9 cellular contexts compared by ENCODE assay signal in genomic region chr13:69565334-69565733, GRCh38.
A peak's percentile ranks its signal among the peaks of the same experiment; 100 is the strongest.
DNase-seq lines count a peak whose midpoint lies in the region; ATAC-seq and TF ChIP-seq lines count a peak whose summit lies in the region.
"Had no signal": no experiment of that assay in that cellular context is flagged by ENCODE, and none has a peak within 500 bp of the region (broad histone marks: within the 10 kb centered on the region; RNA-seq: fewer than 3 reads in every experiment).

No MANE protein-coding gene starts in this region.

- H3K27ac ChIP-seq in A673 (ENCODE audit: low read depth, low read length, poor library complexity, severe bottlenecking) = no peak overlapping the region
- H3K27ac ChIP-seq in WERI-Rb-1 = no peak overlapping the region
- H3K27ac ChIP-seq: adrenal gland had no signal

- no peak overlapping the region for H3K27ac Mint-ChIP-seq in stimulated activated memory B cell treated with anti-CD40 and anti-IgM and Interleukin-4, amounts not matched to agents 10 μg/mL and 1 μg/mL and 100 μg/mL, for 72 hours

- TF ChIP-seq CTCF in A673 (conservative IDR thresholded peaks at IDR 0.05; ENCODE audit: low read depth, low read length) = peak; percentile 54
- TF ChIP-seq CTCF in WERI-Rb-1 (IDR thresholded peaks at IDR 0.05; ENCODE audit: low read depth, low read length) = peak; percentile 23; the same call in 1 of the 2 replicates

- no peaks in the 10 kb centered on the region for H3K27me3 Mint-ChIP-seq in stimulated activated memory B cell treated with anti-CD40 and anti-IgM and Interleukin-4, amounts not matched to agents 10 μg/mL and 1 μg/mL and 100 μg/mL, for 72 hours

- ATAC-seq in GM19351 (IDR thresholded peaks at IDR 0.05; ENCODE audit: unreplicated experiment) (peak; percentile 63), HG03575 (IDR thresholded peaks at IDR 0.05; ENCODE audit: extremely low read depth, insufficient number of reproducible peaks, low FRiP score, unreplicated experiment) (peak; percentile 78), Right ventricle myocardium inferior (no peak), HG02678 (IDR thresholded peaks at IDR 0.05; ENCODE audit: unreplicated experiment) (no peak)
- peak; percentile 41 for ATAC-seq in stimulated activated memory B cell treated with anti-CD40 and anti-IgM and Interleukin-4, amounts not matched to agents 10 μg/mL and 1 μg/mL and 100 μg/mL, for 72 hours

- no peak overlapping the region for H3K4me3 Mint-ChIP-seq in stimulated activated memory B cell treated with anti-CD40 and anti-IgM and Interleukin-4, amounts not matched to agents 10 μg/mL and 1 μg/mL and 100 μg/mL, for 72 hours

- no peaks in the 10 kb centered on the region for H3K4me1 Mint-ChIP-seq in stimulated activated memory B cell treated with anti-CD40 and anti-IgM and Interleukin-4, amounts not matched to agents 10 μg/mL and 1 μg/mL and 100 μg/mL, for 72 hours

- H3K4me3 ChIP-seq in A673 (ENCODE audit: low read depth, low read length, poor library complexity, severe bottlenecking) (no peak overlapping the region), WERI-Rb-1 (ENCODE audit: low read depth, low read length) (no peak overlapping the region)
- H3K4me3 ChIP-seq: adrenal gland had no signal

- H3K4me1 ChIP-seq in A673 (ENCODE audit: insufficient read depth, low read length, poor library complexity, severe bottlenecking) = no peaks in the 10 kb centered on the region
- H3K4me1 ChIP-seq: adrenal gland had no signal

- POLR2A ChIA-PET in A673 (lab: Charles Lee; ENCODE audit: low non-redundant PET) = no interaction called here

- no TSS peak for BruUV-seq in A673 (replicated peaks; lab: Mats Ljungman, UMichigan)

- H3K9me3 Mint-ChIP-seq in stimulated activated memory B cell treated with anti-CD40 and anti-IgM and Interleukin-4, amounts not matched to agents 10 μg/mL and 1 μg/mL and 100 μg/mL, for 72 hours = peaks cover 3% of the 10 kb centered on the region

- CTCF ChIA-PET in A673 (lab: Charles Lee) = no interaction called here

- H3K36me3 ChIP-seq in A673 (ENCODE audit: insufficient read depth, low read length, poor library complexity, severe bottlenecking) (no peaks in the 10 kb centered on the region), WERI-Rb-1 (no peaks in the 10 kb centered on the region)
- H3K36me3 ChIP-seq: adrenal gland had no signal

- intact Hi-C loops in A673 (cut with micrococcal nuclease; ENCODE audit: unreplicated experiment) (no loop called here), Right ventricle myocardium inferior (cut with DNase I) (no loop called here)

- H3K9me3 ChIP-seq in A673 (ENCODE audit: low read depth, low read length, poor library complexity, severe bottlenecking) = no peaks in the 10 kb centered on the region
- no peaks in the 10 kb centered on the region for H3K9me3 ChIP-seq in WERI-Rb-1 (ENCODE audit: severe bottlenecking)
- H3K9me3 ChIP-seq: adrenal gland had no signal

- no peaks in the 10 kb centered on the region for H3K36me3 Mint-ChIP-seq in stimulated activated memory B cell treated with anti-CD40 and anti-IgM and Interleukin-4, amounts not matched to agents 10 μg/mL and 1 μg/mL and 100 μg/mL, for 72 hours

- peak; percentile 43 for DNase-seq in A673 (ENCODE audit: low spot score)
- peak; percentile 10 for DNase-seq in WERI-Rb-1
- no peak for DNase-seq in Right ventricle myocardium inferior (ENCODE audit: missing footprints)
- DNase-seq in NCI-H1092 (lab: John Stamatoyannopoulos, UW) = no peak

- no peaks in the 10 kb centered on the region for H3K27me3 ChIP-seq in A673 (replicated peaks; ENCODE audit: insufficient read depth, low read depth, low read length, poor library complexity)
- no peaks in the 10 kb centered on the region for H3K27me3 ChIP-seq in WERI-Rb-1 (ENCODE audit: insufficient read depth, low read depth, severe bottlenecking)
- H3K27me3 ChIP-seq: adrenal gland had no signal

Comparison
In these comparisons a context has a peak if more than half of its experiments do, and no peak if none do; other contexts are left out.
1. DNase-seq: peak in A673 (single experiment) and WERI-Rb-1 (single experiment); none in Right ventricle myocardium inferior (single experiment) and NCI-H1092 (single experiment).
2. ATAC-seq: peak in GM19351 (single experiment), HG03575 (single experiment) and stimulated activated memory B cell treated with anti-CD40 and anti-IgM and Interleukin-4, amounts not matched to agents 10 μg/mL and 1 μg/mL and 100 μg/mL, for 72 hours (single experiment); none in Right ventricle myocardium inferior (single experiment) and HG02678 (single experiment).